Comparison of ENCODE assay signal across 12 cellular contexts in genomic region chr1:156773607-156774006, GRCh38. TPM values are rescaled to one million over a fixed set of nuclear protein-coding genes. Genes with fewer than 3 reads are reported as not detected.
DNase-seq lines count a peak whose midpoint lies in the region; ATAC-seq and TF ChIP-seq lines count a peak whose summit lies in the region.
"Had no signal": no experiment of that assay in that cellular context is flagged by ENCODE, and none has a peak within 500 bp of the region (broad histone marks: within the 10 kb centered on the region; RNA-seq: fewer than 3 reads in every experiment).

No MANE protein-coding gene starts in this region.

- H4K8ac ChIP-seq in mesenchymal stem cell (ENCODE audit: low read length), result no peak overlapping the region

- H3K4me1 ChIP-seq in CD8-positive, alpha-beta T cell (ENCODE audit: insufficient read depth, low read length), result peaks cover 37% of the 10 kb centered on the region
- H3K4me1 ChIP-seq in mesenchymal stem cell (ENCODE audit: control insufficient read depth, insufficient read depth, low read depth, low read length) (peaks cover 2% of the 10 kb centered on the region), colonic mucosa (peaks cover 12% of the 10 kb centered on the region)

- no peak overlapping the region for H3K27ac Mint-ChIP-seq in CD8-positive, alpha-beta T cell
- H3K27ac Mint-ChIP-seq in activated CD8-positive, alpha-beta T cell treated with anti-CD3 and anti-CD28 coated beads, Interleukin-2, amount 10 ng/mL, durations not matched to agents 7 days and 5 days, result no peak overlapping the region

- no peak overlapping the region for H3K4me3 Mint-ChIP-seq in CD8-positive, alpha-beta T cell
- H3K4me3 Mint-ChIP-seq in activated CD8-positive, alpha-beta T cell treated with anti-CD3 and anti-CD28 coated beads, Interleukin-2, amount 10 ng/mL, durations not matched to agents 7 days and 5 days, result no peak overlapping the region

- H3K27ac ChIP-seq in CD8-positive, alpha-beta T cell (ENCODE audit: low read depth, low read length), result no peak overlapping the region
- H3K27ac ChIP-seq in mesenchymal stem cell (ENCODE audit: low read length, poor library complexity, severe bottlenecking) (no peak overlapping the region), colonic mucosa (no peak overlapping the region)

- CTCF ChIA-PET in CD8-positive, alpha-beta T cell (lab: Charles Lee), result interaction anchor here (0.7 to 1.9 kb wide), 4 partner anchors 32 to 98 kb away, joined by 3 to 15 read pairs (median 4); no protein-coding TSS in a partner anchor
- CTCF ChIA-PET in activated CD8-positive, alpha-beta T cell treated with anti-CD3 and anti-CD28 coated beads, Interleukin-2, amount 10 ng/mL, durations not matched to agents 7 days and 5 days (lab: Charles Lee), result interaction anchor here (1.6 to 18.8 kb wide), 3 partner anchors 23 to 87 kb away, joined by 8 to 206 read pairs (median 8); partner anchors contain the start of genes ISG20L2, METTL25B and NTRK1

- no peak for DNase-seq in CD8-positive, alpha-beta T cell
- DNase-seq in activated CD8-positive, alpha-beta T cell treated with anti-CD3 and anti-CD28 coated beads, Interleukin-2, amount 10 ng/mL, durations not matched to agents 7 days and 5 days, result no peak
- no peak for DNase-seq in mesenchymal stem cell
- no peak for DNase-seq in colonic mucosa
- DNase-seq in T-helper 9 cell, result no peak
- DNase-seq: activated effector memory CD4-positive, alpha-beta T cell treated with anti-CD3 and anti-CD28 coated beads, Interleukin-2, amount 50 U/mL, for 16 hours; NCI-H187; SW 1271 had no signal

- peaks cover 7% of the 10 kb centered on the region for H3K79me1 ChIP-seq in mesenchymal stem cell (replicated peaks; ENCODE audit: low read length, poor library complexity, severe bottlenecking)

- no peak overlapping the region for H3K4me3 ChIP-seq in CD8-positive, alpha-beta T cell (ENCODE audit: low read depth, low read length)
- H3K4me3 ChIP-seq in mesenchymal stem cell (ENCODE audit: insufficient read depth in 1 of 2, low read depth in 1 of 2, low read length in 2 of 2) (no peak overlapping the region), colonic mucosa (no peak overlapping the region)

- H3K9me3 Mint-ChIP-seq in CD8-positive, alpha-beta T cell, result no peaks in the 10 kb centered on the region
- no peaks in the 10 kb centered on the region for H3K9me3 Mint-ChIP-seq in activated CD8-positive, alpha-beta T cell treated with anti-CD3 and anti-CD28 coated beads, Interleukin-2, amount 10 ng/mL, durations not matched to agents 7 days and 5 days (ENCODE audit: insufficient read depth)
- H3K9me3 Mint-ChIP-seq: CD4-positive, CD25-positive, alpha-beta regulatory T cell had no signal

- no peak overlapping the region for H2BK15ac ChIP-seq in mesenchymal stem cell (ENCODE audit: low read depth, poor library complexity, severe bottlenecking)

- no peak overlapping the region for H3K14ac ChIP-seq in mesenchymal stem cell (ENCODE audit: low read length in 2 of 2)

- H3K4me1 Mint-ChIP-seq in CD8-positive, alpha-beta T cell (ENCODE audit: low read depth), result peaks cover 73% of the 10 kb centered on the region
- H3K4me1 Mint-ChIP-seq in activated CD8-positive, alpha-beta T cell treated with anti-CD3 and anti-CD28 coated beads, Interleukin-2, amount 10 ng/mL, durations not matched to agents 7 days and 5 days (ENCODE audit: low read depth), result peaks cover 59% of the 10 kb centered on the region

- no peak overlapping the region for H2BK5ac ChIP-seq in mesenchymal stem cell (ENCODE audit: low read depth, low read length, poor library complexity, severe bottlenecking)

- no peak overlapping the region for H3K4me2 ChIP-seq in mesenchymal stem cell (ENCODE audit: low read length, poor library complexity, severe bottlenecking)

- no peak overlapping the region for H2AFZ ChIP-seq in mesenchymal stem cell (ENCODE audit: low read depth, low read length)

- H3K23ac ChIP-seq in mesenchymal stem cell (ENCODE audit: low read length in 2 of 2), result no peak overlapping the region

- H2AK5ac ChIP-seq in mesenchymal stem cell (ENCODE audit: low read length, severe bottlenecking), result no peak overlapping the region

- peak; percentile 55 for ATAC-seq in CD8-positive, alpha-beta T cell
- ATAC-seq in activated CD8-positive, alpha-beta T cell treated with anti-CD3 and anti-CD28 coated beads, Interleukin-2, amount 10 ng/mL, durations not matched to agents 7 days and 5 days, result peak; percentile 43
- ATAC-seq in HG02870 (IDR thresholded peaks at IDR 0.05; ENCODE audit: unreplicated experiment), result no peak

- H3K36me3 Mint-ChIP-seq in CD8-positive, alpha-beta T cell, result peaks cover 50% of the 10 kb centered on the region
- peaks cover 45% of the 10 kb centered on the region for H3K36me3 Mint-ChIP-seq in activated CD8-positive, alpha-beta T cell treated with anti-CD3 and anti-CD28 coated beads, Interleukin-2, amount 10 ng/mL, durations not matched to agents 7 days and 5 days (ENCODE audit: low read depth)

- no peak overlapping the region for H2BK120ac ChIP-seq in mesenchymal stem cell (ENCODE audit: low read depth, low read length)

- POLR2A ChIA-PET in CD8-positive, alpha-beta T cell (lab: Charles Lee), result no interaction called here
- POLR2A ChIA-PET in activated CD8-positive, alpha-beta T cell treated with anti-CD3 and anti-CD28 coated beads, Interleukin-2, amount 10 ng/mL, durations not matched to agents 7 days and 5 days (lab: Charles Lee), result interaction anchor here (1.5 kb wide), 1 partner anchor 34 kb away, joined by 4 read pairs; no protein-coding TSS in a partner anchor

- 100% methylated on average over 3 of the region's 3 CpGs for WGBS in mesenchymal stem cell

- no peak overlapping the region for H3K18ac ChIP-seq in mesenchymal stem cell (ENCODE audit: low read depth in 1 of 2, low read length in 2 of 2)

- H2BK12ac ChIP-seq in mesenchymal stem cell (ENCODE audit: low read length in 2 of 2), result no peak overlapping the region

- peaks cover 3% of the 10 kb centered on the region for H3K36me3 ChIP-seq in CD8-positive, alpha-beta T cell (ENCODE audit: insufficient read depth, low read length)
- H3K36me3 ChIP-seq in mesenchymal stem cell (ENCODE audit: control insufficient read depth in 1 of 2, insufficient read depth in 2 of 2, low read depth in 1 of 2, low read length in 2 of 2) (peaks cover 9 to 38% of the 10 kb centered on the region in 2 experiments), colonic mucosa (peaks cover 3% of the 10 kb centered on the region)

- intact Hi-C loops in CD8-positive, alpha-beta T cell (cut with DNase I, micrococcal nuclease), result no loop called here
- intact Hi-C loops in colonic mucosa (cut with DNase I), result loop anchor here (5.0 kb wide), 1 partner anchor 36 kb away; no protein-coding TSS in a partner anchor

- H3K27me3 ChIP-seq in CD8-positive, alpha-beta T cell (ENCODE audit: insufficient read depth, low read length), result no peaks in the 10 kb centered on the region
- no peaks in the 10 kb centered on the region for H3K27me3 ChIP-seq in mesenchymal stem cell (ENCODE audit: control insufficient read depth in 1 of 2, insufficient read depth in 1 of 2, low read length in 2 of 2)
- no peaks in the 10 kb centered on the region for H3K27me3 ChIP-seq in colonic mucosa

- H3K9ac ChIP-seq in mesenchymal stem cell (ENCODE audit: low read length) (peak overlapping the region; percentile 6), colonic mucosa (ENCODE audit: low read depth in 2 of 2, low read length in 2 of 2) (no peak overlapping the region)

- H3K4ac ChIP-seq in mesenchymal stem cell (ENCODE audit: low read depth in 1 of 2, low read length in 2 of 2), result no peak overlapping the region

- H4K91ac ChIP-seq in mesenchymal stem cell (ENCODE audit: low read length), result no peak overlapping the region

- no peaks in the 10 kb centered on the region for H3K9me3 ChIP-seq in CD8-positive, alpha-beta T cell (ENCODE audit: low read length)
- H3K9me3 ChIP-seq in mesenchymal stem cell (ENCODE audit: control insufficient read depth, low read length), result no peaks in the 10 kb centered on the region
- H3K9me3 ChIP-seq in colonic mucosa, result no peaks in the 10 kb centered on the region

- peak; percentile 27 for TF ChIP-seq CTCF in CD8-positive, alpha-beta T cell (IDR thresholded peaks at IDR 0.05)
- peak; percentile 40 for TF ChIP-seq CTCF in GM12873 (IDR thresholded peaks at IDR 0.05; ENCODE audit: insufficient read depth, low read depth, low read length, missing control alignments)
- TF ChIP-seq CTCF in colonic mucosa (IDR thresholded peaks at IDR 0.05), result no peak

- H3K27me3 Mint-ChIP-seq in CD8-positive, alpha-beta T cell (ENCODE audit: low read depth), result no peaks in the 10 kb centered on the region
- no peaks in the 10 kb centered on the region for H3K27me3 Mint-ChIP-seq in activated CD8-positive, alpha-beta T cell treated with anti-CD3 and anti-CD28 coated beads, Interleukin-2, amount 10 ng/mL, durations not matched to agents 7 days and 5 days (ENCODE audit: low read depth)
- H3K27me3 Mint-ChIP-seq: CD4-positive, CD25-positive, alpha-beta regulatory T cell; IgD-negative memory B cell had no signal

RNA-seq across cellular contexts. Expression of gene PRCC, which starts 6.3 kb away (rescaled TPM):
- 10 to 100 TPM; 55.6 to 58.4 TPM for total RNA-seq in CD8-positive, alpha-beta T cell
- total RNA-seq in activated CD8-positive, alpha-beta T cell treated with anti-CD3 and anti-CD28 coated beads, Interleukin-2, amount 10 ng/mL, durations not matched to agents 7 days and 5 days, result 10 to 100 TPM; 71.9 to 75.5 TPM
- 74.5 TPM for polyA plus RNA-seq in mesenchymal stem cell (2013, experiment 1 of 2)
- polyA plus RNA-seq in mesenchymal stem cell (2013, experiment 2 of 2), result 72.5 TPM
- 10 to 100 TPM; 57.1 to 58.7 TPM for total RNA-seq in colonic mucosa

RNA-seq across cellular contexts. Expression of gene HDGF, which starts 22.1 kb away (rescaled TPM):
- total RNA-seq in CD8-positive, alpha-beta T cell, result 10 to 100 TPM; 63.1 to 70.6 TPM
- total RNA-seq in activated CD8-positive, alpha-beta T cell treated with anti-CD3 and anti-CD28 coated beads, Interleukin-2, amount 10 ng/mL, durations not matched to agents 7 days and 5 days, result 100 to 1,000 TPM; 261 to 264 TPM
- 156 TPM for polyA plus RNA-seq in mesenchymal stem cell (2013, experiment 1 of 2)
- 154 TPM for polyA plus RNA-seq in mesenchymal stem cell (2013, experiment 2 of 2)
- total RNA-seq in colonic mucosa, result 100 to 1,000 TPM; 215 to 438 TPM

RNA-seq across cellular contexts. Expression of gene MRPL24, which starts 32.7 kb away (rescaled TPM):
- total RNA-seq in CD8-positive, alpha-beta T cell, result 10 to 100 TPM in 1 of 2 experiments, 1 to 10 TPM in 1; 9.1 to 12.5 TPM
- total RNA-seq in activated CD8-positive, alpha-beta T cell treated with anti-CD3 and anti-CD28 coated beads, Interleukin-2, amount 10 ng/mL, durations not matched to agents 7 days and 5 days, result 10 to 100 TPM; 59.8 to 62.6 TPM
- 65.7 TPM for polyA plus RNA-seq in mesenchymal stem cell (2013, experiment 1 of 2)
- polyA plus RNA-seq in mesenchymal stem cell (2013, experiment 2 of 2), result 64.7 TPM
- 10 to 100 TPM; 39.1 to 86.7 TPM for total RNA-seq in colonic mucosa

RNA-seq across cellular contexts. Expression of gene SH2D2A, which starts 43.0 kb away (rescaled TPM):
- 10 to 100 TPM; 85.6 to 86.3 TPM for total RNA-seq in CD8-positive, alpha-beta T cell
- total RNA-seq in activated CD8-positive, alpha-beta T cell treated with anti-CD3 and anti-CD28 coated beads, Interleukin-2, amount 10 ng/mL, durations not matched to agents 7 days and 5 days, result 10 to 100 TPM; 84.0 to 86.7 TPM
- polyA plus RNA-seq in mesenchymal stem cell (2013, experiment 1 of 2), result not detected
- polyA plus RNA-seq in mesenchymal stem cell (2013, experiment 2 of 2), result 0.08 TPM
- 1 to 10 TPM; 1.9 to 3.1 TPM for total RNA-seq in colonic mucosa

RNA-seq across cellular contexts. Expression of gene ISG20L2, which starts 45.0 kb away (rescaled TPM):
- total RNA-seq in CD8-positive, alpha-beta T cell, result 10 to 100 TPM; 54.5 to 63.5 TPM
- total RNA-seq in activated CD8-positive, alpha-beta T cell treated with anti-CD3 and anti-CD28 coated beads, Interleukin-2, amount 10 ng/mL, durations not matched to agents 7 days and 5 days, result 10 to 100 TPM; 56.3 to 58.8 TPM
- 26.8 TPM for polyA plus RNA-seq in mesenchymal stem cell (2013, experiment 1 of 2)
- 25.1 TPM for polyA plus RNA-seq in mesenchymal stem cell (2013, experiment 2 of 2)
- total RNA-seq in colonic mucosa, result 10 to 100 TPM; 23.4 to 30.0 TPM
